In genomic region chr9:107175039-107175438, GRCh38 we compare ENCODE assay signal across 17 cellular contexts.
DNase-seq lines count a peak whose midpoint lies in the region; ATAC-seq and TF ChIP-seq lines count a peak whose summit lies in the region.
"Had no signal": no experiment of that assay in that cellular context is flagged by ENCODE, and none has a peak within 500 bp of the region (broad histone marks: within the 10 kb centered on the region; RNA-seq: fewer than 3 reads in every experiment).

No MANE protein-coding gene starts in this region.

- H3K27me3 Mint-ChIP-seq in natural killer cell treated with Interleukin-12 subunit alpha and Interleukin-12 subunit beta and Interleukin-15 and Interleukin-18, amount 100 ng/mL, for 72 hours = peaks cover 0 to 12% of the 10 kb centered on the region in 2 donors
- H3K27me3 Mint-ChIP-seq in WTC11 (ENCODE audit: low read depth) = no peaks in the 10 kb centered on the region

- peak; percentile 39 to 46 for ATAC-seq in natural killer cell treated with Interleukin-12 subunit alpha and Interleukin-12 subunit beta and Interleukin-15 and Interleukin-18, amount 100 ng/mL, for 72 hours
- no peak for ATAC-seq in WTC11
- ATAC-seq in GM18868 (IDR thresholded peaks at IDR 0.05; ENCODE audit: unreplicated experiment) = no peak

- no peaks in the 10 kb centered on the region for H3K36me3 ChIP-seq in left ventricle myocardium inferior

- H3K27ac ChIP-seq in left ventricle myocardium inferior (replicated peaks) = peak overlapping the region; percentile 78
- H3K27ac ChIP-seq: coronary artery had no signal

- POLR2A ChIA-PET in WTC11 (lab: Charles Lee) = no interaction called here

- H3K9me3 Mint-ChIP-seq in natural killer cell treated with Interleukin-12 subunit alpha and Interleukin-12 subunit beta and Interleukin-15 and Interleukin-18, amount 100 ng/mL, for 72 hours = no peaks in the 10 kb centered on the region
- H3K9me3 Mint-ChIP-seq in WTC11 = no peaks in the 10 kb centered on the region
- H3K9me3 Mint-ChIP-seq: activated CD4-positive, alpha-beta T cell treated with anti-CD3 and anti-CD28 coated beads, Interleukin-2, amount 10 ng/mL, durations not matched to agents 24 days and 14 days; nephron progenitor cell; stimulated activated naive CD8-positive, alpha-beta T cell treated with anti-CD3 and anti-CD28 coated beads, Interleukin-15, Interleukin-2, amounts not matched to agents 100 ng/mL and 50 ng/mL, for 24 hours had no signal

- H3K4me3 ChIP-seq in cardiac fibroblast (replicated peaks in 1 of 2; ENCODE audit: low read depth in 2 of 2, low read length in 2 of 2) (no peak overlapping the region), left ventricle myocardium inferior (no peak overlapping the region)
- H3K4me3 ChIP-seq: coronary artery had no signal

- intact Hi-C loops in left ventricle myocardium inferior (cut with micrococcal nuclease) = no loop called here

- H3K4me3 Mint-ChIP-seq in natural killer cell treated with Interleukin-12 subunit alpha and Interleukin-12 subunit beta and Interleukin-15 and Interleukin-18, amount 100 ng/mL, for 72 hours = peak overlapping the region; percentile 79
- H3K4me3 Mint-ChIP-seq in WTC11 = no peak overlapping the region
- H3K4me3 Mint-ChIP-seq: activated CD4-positive, alpha-beta T cell treated with anti-CD3 and anti-CD28 coated beads, Interleukin-2, amount 10 ng/mL, durations not matched to agents 24 days and 14 days; nephron progenitor cell; stimulated activated naive CD8-positive, alpha-beta T cell treated with anti-CD3 and anti-CD28 coated beads, Interleukin-15, Interleukin-2, amounts not matched to agents 100 ng/mL and 50 ng/mL, for 24 hours had no signal

- CTCF ChIA-PET in WTC11 (lab: Charles Lee) = interaction anchor here (1.0 to 1.4 kb wide), 3 partner anchors 33 to 888 kb away, joined by 3 to 4 read pairs (median 4); no protein-coding TSS in a partner anchor

- DNase-seq in Daoy (ENCODE audit: low read depth) (peak; percentile 24), cardiac fibroblast (ENCODE audit: low read depth in 2 of 2) (peak; percentile 52 to 67), left ventricle myocardium inferior (peak; percentile 55), WTC11 (ENCODE audit: low spot score) (no peak), HUDEP-2 (lab: John Stamatoyannopoulos, UW; ENCODE audit: unreplicated experiment in 76 of 76) (no peak), occipital lobe (lab: John Stamatoyannopoulos, UW) (no peak)
- no peak for DNase-seq in natural killer cell treated with Interleukin-12 subunit alpha and Interleukin-12 subunit beta and Interleukin-15 and Interleukin-18, amount 100 ng/mL, for 72 hours (ENCODE audit: low spot score)
- DNase-seq: ACHN; activated CD4-positive, alpha-beta T cell treated with anti-CD3 and anti-CD28 coated beads, Interleukin-2, amount 10 ng/mL, durations not matched to agents 24 days and 14 days; activated gamma-delta T cell; DMS153; Karpas-422; NCI-H1105 treated with DMSO at 0.1 percent for 48 hours; nephron progenitor cell had no signal

- H3K9me3 ChIP-seq in left ventricle myocardium inferior (replicated peaks) = no peaks in the 10 kb centered on the region

- peak overlapping the region; percentile 84 to 95 for H3K27ac Mint-ChIP-seq in natural killer cell treated with Interleukin-12 subunit alpha and Interleukin-12 subunit beta and Interleukin-15 and Interleukin-18, amount 100 ng/mL, for 72 hours
- no peak overlapping the region for H3K27ac Mint-ChIP-seq in WTC11
- H3K27ac Mint-ChIP-seq: activated CD4-positive, alpha-beta T cell treated with anti-CD3 and anti-CD28 coated beads, Interleukin-2, amount 10 ng/mL, durations not matched to agents 24 days and 14 days; nephron progenitor cell had no signal

- H3K27me3 ChIP-seq in left ventricle myocardium inferior (ENCODE audit: low read depth) = no peaks in the 10 kb centered on the region

- peaks cover 36% of the 10 kb centered on the region for H3K4me1 ChIP-seq in left ventricle myocardium inferior

- TF ChIP-seq CTCF in cardiac fibroblast (IDR thresholded peaks at IDR 0.05; ENCODE audit: low read depth, low read length) (no peak), left ventricle myocardium inferior (IDR thresholded peaks at IDR 0.05; ENCODE audit: borderline replicate concordance) (no peak), WTC11 (IDR thresholded peaks at IDR 0.05) (no peak)

- peaks cover 53 to 66% of the 10 kb centered on the region in 2 donors for H3K4me1 Mint-ChIP-seq in natural killer cell treated with Interleukin-12 subunit alpha and Interleukin-12 subunit beta and Interleukin-15 and Interleukin-18, amount 100 ng/mL, for 72 hours (ENCODE audit: low read depth in 2 of 2)
- peaks cover 19% of the 10 kb centered on the region for H3K4me1 Mint-ChIP-seq in WTC11

- no peaks in the 10 kb centered on the region for H3K36me3 Mint-ChIP-seq in natural killer cell treated with Interleukin-12 subunit alpha and Interleukin-12 subunit beta and Interleukin-15 and Interleukin-18, amount 100 ng/mL, for 72 hours
- no peaks in the 10 kb centered on the region for H3K36me3 Mint-ChIP-seq in WTC11

TF ChIP-seq in WTC11, 78 proteins besides CTCF, POLR2A, EP300 and RAD21 (continues in another document):
- TF ChIP-seq ZNF532 (CRISPR knock-in tag; IDR thresholded peaks at IDR 0.05; ENCODE audit: borderline replicate concordance) (no peak), SMAD4 (CRISPR knock-in tag; IDR thresholded peaks at IDR 0.05) (no peak), GTF2I (CRISPR knock-in tag; conservative IDR thresholded peaks at IDR 0.05) (no peak), HMGXB4 (CRISPR knock-in tag; IDR thresholded peaks at IDR 0.05) (no peak), SOX15 (CRISPR knock-in tag; IDR thresholded peaks at IDR 0.05) (no peak), NR1H2 (CRISPR knock-in tag; IDR thresholded peaks at IDR 0.05) (no peak), KAT7 (CRISPR knock-in tag; IDR thresholded peaks at IDR 0.05; ENCODE audit: borderline replicate concordance) (no peak), HMGA2 (CRISPR knock-in tag; IDR thresholded peaks at IDR 0.05) (no peak), CBFB (CRISPR knock-in tag; IDR thresholded peaks at IDR 0.05; ENCODE audit: low read depth) (no peak), ZNF396 (CRISPR knock-in tag; IDR thresholded peaks at IDR 0.05; ENCODE audit: borderline replicate concordance) (no peak)
- TF ChIP-seq, protein P1, sequence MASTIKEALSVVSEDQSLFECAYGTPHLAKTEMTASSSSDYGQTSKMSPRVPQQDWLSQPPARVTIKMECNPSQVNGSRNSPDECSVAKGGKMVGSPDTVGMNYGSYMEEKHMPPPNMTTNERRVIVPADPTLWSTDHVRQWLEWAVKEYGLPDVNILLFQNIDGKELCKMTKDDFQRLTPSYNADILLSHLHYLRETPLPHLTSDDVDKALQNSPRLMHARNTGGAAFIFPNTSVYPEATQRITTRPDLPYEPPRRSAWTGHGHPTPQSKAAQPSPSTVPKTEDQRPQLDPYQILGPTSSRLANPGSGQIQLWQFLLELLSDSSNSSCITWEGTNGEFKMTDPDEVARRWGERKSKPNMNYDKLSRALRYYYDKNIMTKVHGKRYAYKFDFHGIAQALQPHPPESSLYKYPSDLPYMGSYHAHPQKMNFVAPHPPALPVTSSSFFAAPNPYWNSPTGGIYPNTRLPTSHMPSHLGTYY (CRISPR knock-in tag; IDR thresholded peaks at IDR 0.05) = no peak

Comparison
In these comparisons a context has a peak if more than half of its experiments do, and no peak if none do; other contexts are left out.
1. DNase-seq: peak in Daoy (single experiment), cardiac fibroblast (2 of 2) and left ventricle myocardium inferior (single experiment); none in natural killer cell treated with Interleukin-12 subunit alpha and Interleukin-12 subunit beta and Interleukin-15 and Interleukin-18, amount 100 ng/mL, for 72 hours (single experiment), WTC11 (single experiment), HUDEP-2 (0 of 76) and occipital lobe (single experiment).
2. ATAC-seq: peak in natural killer cell treated with Interleukin-12 subunit alpha and Interleukin-12 subunit beta and Interleukin-15 and Interleukin-18, amount 100 ng/mL, for 72 hours (2 of 2); none in WTC11 (single experiment) and GM18868 (single experiment).